In the genomic region with DNA sequence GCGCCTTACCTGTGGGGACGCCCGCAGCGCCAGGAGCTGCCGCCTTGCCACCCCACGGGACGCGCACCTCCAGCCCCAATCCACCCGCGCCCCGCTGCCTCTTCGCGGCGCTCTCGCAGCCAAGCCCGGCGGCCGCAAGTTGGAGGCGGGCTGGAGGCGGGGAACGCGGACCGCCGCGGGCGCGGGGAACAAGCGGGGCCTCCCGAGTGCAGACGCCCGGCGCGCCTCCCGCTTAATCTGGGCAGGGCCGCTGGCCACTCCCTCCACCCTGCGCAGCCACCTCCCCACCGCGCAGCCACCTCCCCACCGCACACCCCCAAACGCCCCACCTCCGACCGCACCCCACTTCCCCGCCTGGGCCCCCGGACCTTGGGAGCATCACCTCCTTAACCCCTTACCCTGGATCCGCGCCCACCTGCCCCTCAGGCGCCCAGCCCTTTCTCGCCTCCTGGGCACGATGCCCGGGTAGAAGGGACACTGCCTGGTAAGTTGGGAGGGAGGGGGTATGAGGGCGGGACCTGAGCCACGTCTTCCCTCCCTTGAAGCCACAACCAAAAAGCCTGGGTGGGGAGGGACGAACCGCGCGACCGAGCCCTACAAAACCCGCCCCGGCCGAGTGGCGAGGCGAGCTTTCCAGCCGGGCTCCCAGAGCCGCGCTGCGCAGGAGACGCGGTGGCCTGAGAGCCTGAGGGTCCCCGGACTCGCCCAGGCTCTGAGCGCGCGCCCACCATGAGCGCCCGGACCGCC, we compare ENCODE assay signal across 1 cellular context.
A peak's percentile ranks its signal among the peaks of the same experiment; 100 is the strongest.
TF ChIP-seq lines count a peak whose summit lies in the region.

Gene COL4A3 (plus strand): TSS at position 627 of the 747 bp plus-strand sequence. CDS start 103 bp downstream, at position 730.
Gene COL4A4 (minus strand): TSS at position 208 of the 747 bp plus-strand sequence. CDS start 16,722 bp downstream, outside the sequence.

TF ChIP-seq in endothelial cell of umbilical vein, 7 proteins besides CTCF, POLR2A, EP300 and RAD21:
- TF ChIP-seq FOS (IDR thresholded peaks at IDR 0.05; ENCODE audit: borderline replicate concordance, insufficient read depth, low read length) (no peak), GATA2 (IDR thresholded peaks at IDR 0.05; ENCODE audit: insufficient read depth, insufficient read length, low read depth, low read length) (no peak), EZH2 (IDR thresholded peaks at IDR 0.05; ENCODE audit: borderline replicate concordance, low read depth, low read length, severe bottlenecking) (peak; percentile 17), JUN (IDR thresholded peaks at IDR 0.05; ENCODE audit: borderline replicate concordance, insufficient read depth, insufficient read length, low read depth) (no peak)
